In genomic region chr1:9425859-9426258, GRCh38 we compare ENCODE assay signal across 9 cellular contexts.
DNase-seq lines count a peak whose midpoint lies in the region; ATAC-seq, FAIRE-seq and TF ChIP-seq lines count a peak whose summit lies in the region.
"Had no signal": no experiment of that assay in that cellular context is flagged by ENCODE, and none has a peak within 500 bp of the region (broad histone marks: within the 10 kb centered on the region; RNA-seq: fewer than 3 reads in every experiment).

No MANE protein-coding gene starts in this region.

- H3K27me3 ChIP-seq in astrocyte (ENCODE audit: insufficient read depth, low read length) = peaks cover 3% of the 10 kb centered on the region

- H3K4me3 ChIP-seq in GM12864 (ENCODE audit: low read depth, low read length) = peak overlapping the region; percentile 5; the same call in 1 of the 2 replicates
- no peak overlapping the region for H3K4me3 ChIP-seq in astrocyte (ENCODE audit: insufficient read depth, low read depth, low read length)

- no peaks in the 10 kb centered on the region for H4K20me1 ChIP-seq in astrocyte (ENCODE audit: insufficient read depth, low read length)

- H3K36me3 ChIP-seq in astrocyte (ENCODE audit: insufficient read depth, low read length) = no peaks in the 10 kb centered on the region

- peaks cover 5% of the 10 kb centered on the region for H3K4me1 ChIP-seq in astrocyte (ENCODE audit: insufficient read depth, low read length)

- TF ChIP-seq CTCF in GM12864 (IDR thresholded peaks at IDR 0.05; ENCODE audit: low read depth, low read length, missing control alignments) (no peak), astrocyte (IDR thresholded peaks at IDR 0.05; ENCODE audit: insufficient read depth, low read depth, low read length) (no peak), progenitor cell of endocrine pancreas (IDR thresholded peaks at IDR 0.05; ENCODE audit: unreplicated experiment) (no peak)

- H3K4me3 Mint-ChIP-seq in astrocyte (ENCODE audit: unreplicated experiment) = no peak overlapping the region
- no peak overlapping the region for H3K4me3 Mint-ChIP-seq in progenitor cell of endocrine pancreas (ENCODE audit: low read depth)

- ATAC-seq in GM21423 (IDR thresholded peaks at IDR 0.05; ENCODE audit: unreplicated experiment) (peak; percentile 7), HG03520 (IDR thresholded peaks at IDR 0.05; ENCODE audit: unreplicated experiment) (peak; percentile 2), GM21390 (IDR thresholded peaks at IDR 0.05; ENCODE audit: unreplicated experiment) (no peak)
- no peak for ATAC-seq in activated CD4-positive, CD25-positive, alpha-beta regulatory T cell treated with anti-CD3 and anti-CD28 coated beads, Interleukin-2, amount 50 U/mL, for 24 hours

- no peak for FAIRE-seq in astrocyte (lab: Jason Lieb, UNC)
- FAIRE-seq: G401.6 had no signal

- H3K36me3 Mint-ChIP-seq in astrocyte (ENCODE audit: low read depth, unreplicated experiment) = peaks cover 3% of the 10 kb centered on the region
- no peaks in the 10 kb centered on the region for H3K36me3 Mint-ChIP-seq in progenitor cell of endocrine pancreas (ENCODE audit: insufficient read depth)

- H2AFZ ChIP-seq in astrocyte (ENCODE audit: low read depth, low read length) = no peak overlapping the region

- DNase-seq in GM12864 (ENCODE audit: low read depth) (peak; percentile 63), astrocyte (ENCODE audit: low read depth) (no peak), G401 (ENCODE audit: low spot score) (no peak), progenitor cell of endocrine pancreas (ENCODE audit: low spot score, unreplicated experiment) (no peak)

- H3K79me2 ChIP-seq in astrocyte (ENCODE audit: insufficient read depth, low read length) = no peaks in the 10 kb centered on the region

- peak overlapping the region; percentile 77 for H3K27ac Mint-ChIP-seq in astrocyte (ENCODE audit: unreplicated experiment)
- H3K27ac Mint-ChIP-seq in progenitor cell of endocrine pancreas = no peak overlapping the region

- H3K4me1 Mint-ChIP-seq in astrocyte (ENCODE audit: low read depth, unreplicated experiment) = peaks cover 28% of the 10 kb centered on the region
- peaks cover 10% of the 10 kb centered on the region for H3K4me1 Mint-ChIP-seq in progenitor cell of endocrine pancreas (ENCODE audit: low read depth)

- no peak overlapping the region for H3K4me2 ChIP-seq in astrocyte (ENCODE audit: low read length)

- no peak overlapping the region for H3K27ac ChIP-seq in astrocyte (ENCODE audit: low read depth, low read length)

- H3K9me3 Mint-ChIP-seq in astrocyte (ENCODE audit: unreplicated experiment) (peaks cover 2% of the 10 kb centered on the region), progenitor cell of endocrine pancreas (ENCODE audit: low read depth) (no peaks in the 10 kb centered on the region)

- H3K27me3 Mint-ChIP-seq in astrocyte (ENCODE audit: low read depth, unreplicated experiment) = no peaks in the 10 kb centered on the region
- H3K27me3 Mint-ChIP-seq in progenitor cell of endocrine pancreas = peaks cover 6% of the 10 kb centered on the region

- H3K9me3 ChIP-seq in astrocyte (ENCODE audit: insufficient read depth, low read depth, low read length) = no peaks in the 10 kb centered on the region

- in situ Hi-C loops in G401 (cut with HindIII; ENCODE audit: low sequenced_read_pairs) = no loop called here

- H3K9ac ChIP-seq in astrocyte (ENCODE audit: low read length) = no peak overlapping the region

Comparison
In these comparisons a context has a peak if more than half of its experiments do, and no peak if none do; other contexts are left out.
1. ATAC-seq: peak in GM21423 (single experiment) and HG03520 (single experiment); none in activated CD4-positive, CD25-positive, alpha-beta regulatory T cell treated with anti-CD3 and anti-CD28 coated beads, Interleukin-2, amount 50 U/mL, for 24 hours (0 of 2) and GM21390 (single experiment).